Comparison of ENCODE assay signal across 14 cellular contexts in genomic region chr2:226216578-226216977, GRCh38.
A peak's percentile ranks its signal among the peaks of the same experiment; 100 is the strongest.
DNase-seq lines count a peak whose midpoint lies in the region; ATAC-seq and TF ChIP-seq lines count a peak whose summit lies in the region.
"Had no signal": no experiment of that assay in that cellular context is flagged by ENCODE, and none has a peak within 500 bp of the region (broad histone marks: within the 10 kb centered on the region; RNA-seq: fewer than 3 reads in every experiment).

No MANE protein-coding gene starts in this region.

- no TSS peak for BruUV-seq in Caco-2 (replicated peaks; lab: Mats Ljungman, UMichigan)

- no peak overlapping the region for H3K27ac Mint-ChIP-seq in Caco-2 (ENCODE audit: unreplicated experiment)
- H3K27ac Mint-ChIP-seq: B cell; CD4-positive, alpha-beta T cell; HFFc6 had no signal

- WGBS in psoas muscle, 3 donors = 84 to 88% (median 86%) methylated on average over 6 of the region's 6 CpGs

- intact Hi-C loops in psoas muscle (cut with DNase I) (loop anchor here (5.0 to 10.0 kb wide), 2 partner anchors 581 to 588 kb away; partner anchors contain the start of gene IRS1 (in 1 of the 2)), Caco-2 (cut with micrococcal nuclease; ENCODE audit: unreplicated experiment) (loop anchor here (1.0 kb wide), 1 partner anchor 584 kb away; no protein-coding TSS in a partner anchor)

- H3K4me1 ChIP-seq in RWPE2 (ENCODE audit: insufficient read depth, poor library complexity, severe bottlenecking) (peaks cover 27% of the 10 kb centered on the region), psoas muscle (no peaks in the 10 kb centered on the region), Caco-2 (no peaks in the 10 kb centered on the region)
- H3K4me1 ChIP-seq: HAP-1 had no signal

- no peak overlapping the region for H3K4me3 Mint-ChIP-seq in Caco-2 (ENCODE audit: unreplicated experiment)
- H3K4me3 Mint-ChIP-seq: B cell; CD4-positive, alpha-beta T cell; HFFc6 had no signal

- POLR2A ChIA-PET in Caco-2 (lab: Charles Lee) = no interaction called here

- CTCF ChIA-PET in Caco-2 (lab: Charles Lee) = no interaction called here

- ATAC-seq in RWPE2 (ENCODE audit: low read depth) (no peak), psoas muscle (peak in 3 of 4 donors; percentile 39 to 70 (median 68)), GM21360 (IDR thresholded peaks at IDR 0.05; ENCODE audit: unreplicated experiment) (no peak), HG03139 (IDR thresholded peaks at IDR 0.05; ENCODE audit: unreplicated experiment) (no peak)

- no peaks in the 10 kb centered on the region for H3K36me3 ChIP-seq in RWPE2 (ENCODE audit: low read depth)
- no peaks in the 10 kb centered on the region for H3K36me3 ChIP-seq in psoas muscle (ENCODE audit: insufficient read depth in 1 of 2, low read depth in 1 of 2)
- H3K36me3 ChIP-seq in H7 (replicated peaks; ENCODE audit: control insufficient read depth, insufficient read depth, low read length) = no peaks in the 10 kb centered on the region
- H3K36me3 ChIP-seq in Caco-2 (ENCODE audit: control insufficient read depth, insufficient read depth, low read length) = no peaks in the 10 kb centered on the region
- H3K36me3 ChIP-seq: HAP-1 had no signal

- TF ChIP-seq CTCF in RWPE2 (IDR thresholded peaks at IDR 0.05; ENCODE audit: poor library complexity, severe bottlenecking) (no peak), psoas muscle (IDR thresholded peaks at IDR 0.05) (no peak), Caco-2 (IDR thresholded peaks at IDR 0.05; ENCODE audit: insufficient read depth in 1 of 2, low read depth in 1 of 2, low read length in 1 of 2, severe bottlenecking in 1 of 2, unreplicated experiment in 1 of 2) (no peak)

- H3K4me1 Mint-ChIP-seq in Caco-2 (ENCODE audit: low read depth, unreplicated experiment) = no peaks in the 10 kb centered on the region
- H3K4me1 Mint-ChIP-seq: B cell had no signal

- DNase-seq in Daoy (ENCODE audit: low read depth) = peak; percentile 20
- peak; percentile 7 for DNase-seq in H4 (ENCODE audit: low spot score)
- no peak for DNase-seq in RWPE2 (ENCODE audit: low spot score)
- peak in 1 of 2 donors; percentile 44 for DNase-seq in psoas muscle
- DNase-seq in H7 = no peak
- no peak for DNase-seq in Caco-2
- DNase-seq: DMS153, DMS79 treated with DMSO at 0.1 percent for 48 hours had no signal

- H3K27ac ChIP-seq in RWPE2 (ENCODE audit: poor library complexity, severe bottlenecking) (peak overlapping the region; percentile 89), psoas muscle (no peak overlapping the region)

- no peak overlapping the region for H3K4me3 ChIP-seq in RWPE2 (ENCODE audit: severe bottlenecking)
- no peak overlapping the region for H3K4me3 ChIP-seq in psoas muscle
- H3K4me3 ChIP-seq in H7 (ENCODE audit: insufficient read depth, low read depth, low read length) = no peak overlapping the region
- no peak overlapping the region for H3K4me3 ChIP-seq in Caco-2 (ENCODE audit: low read depth, low read length)
- H3K4me3 ChIP-seq: HAP-1 had no signal

- H3K27me3 ChIP-seq in RWPE2 (ENCODE audit: insufficient read depth, poor library complexity, severe bottlenecking) = no peaks in the 10 kb centered on the region
- no peaks in the 10 kb centered on the region for H3K27me3 ChIP-seq in psoas muscle (ENCODE audit: insufficient read depth in 3 of 3, low read length in 2 of 3)
- H3K27me3 ChIP-seq in H7 (ENCODE audit: control insufficient read depth, insufficient read depth, low read length) = no peaks in the 10 kb centered on the region
- H3K27me3 ChIP-seq in Caco-2 (replicated peaks; ENCODE audit: control insufficient read depth, insufficient read depth, low read length) = no peaks in the 10 kb centered on the region

- H3K9me3 Mint-ChIP-seq in Caco-2 (ENCODE audit: unreplicated experiment) = no peaks in the 10 kb centered on the region
- H3K9me3 Mint-ChIP-seq: CD4-positive, alpha-beta T cell; HFFc6 had no signal

- H3K9me3 ChIP-seq in RWPE2 (ENCODE audit: severe bottlenecking) (no peaks in the 10 kb centered on the region), psoas muscle (no peaks in the 10 kb centered on the region), Caco-2 (no peaks in the 10 kb centered on the region)
- H3K9me3 ChIP-seq: HAP-1 had no signal

- no peaks in the 10 kb centered on the region for H3K36me3 Mint-ChIP-seq in Caco-2 (ENCODE audit: insufficient read depth, unreplicated experiment)

- no peaks in the 10 kb centered on the region for H3K27me3 Mint-ChIP-seq in Caco-2 (ENCODE audit: insufficient read depth, unreplicated experiment)

Comparison
In these comparisons a context has a peak if more than half of its experiments do, and no peak if none do; other contexts are left out.
1. DNase-seq: peak in Daoy (single experiment) and H4 (single experiment); none in RWPE2 (single experiment), H7 (single experiment) and Caco-2 (0 of 2).
2. ATAC-seq: peak in psoas muscle (3 of 4); none in RWPE2 (single experiment), GM21360 (single experiment) and HG03139 (single experiment).